ENCODE assay signal across 21 cellular contexts in the genomic region with DNA sequence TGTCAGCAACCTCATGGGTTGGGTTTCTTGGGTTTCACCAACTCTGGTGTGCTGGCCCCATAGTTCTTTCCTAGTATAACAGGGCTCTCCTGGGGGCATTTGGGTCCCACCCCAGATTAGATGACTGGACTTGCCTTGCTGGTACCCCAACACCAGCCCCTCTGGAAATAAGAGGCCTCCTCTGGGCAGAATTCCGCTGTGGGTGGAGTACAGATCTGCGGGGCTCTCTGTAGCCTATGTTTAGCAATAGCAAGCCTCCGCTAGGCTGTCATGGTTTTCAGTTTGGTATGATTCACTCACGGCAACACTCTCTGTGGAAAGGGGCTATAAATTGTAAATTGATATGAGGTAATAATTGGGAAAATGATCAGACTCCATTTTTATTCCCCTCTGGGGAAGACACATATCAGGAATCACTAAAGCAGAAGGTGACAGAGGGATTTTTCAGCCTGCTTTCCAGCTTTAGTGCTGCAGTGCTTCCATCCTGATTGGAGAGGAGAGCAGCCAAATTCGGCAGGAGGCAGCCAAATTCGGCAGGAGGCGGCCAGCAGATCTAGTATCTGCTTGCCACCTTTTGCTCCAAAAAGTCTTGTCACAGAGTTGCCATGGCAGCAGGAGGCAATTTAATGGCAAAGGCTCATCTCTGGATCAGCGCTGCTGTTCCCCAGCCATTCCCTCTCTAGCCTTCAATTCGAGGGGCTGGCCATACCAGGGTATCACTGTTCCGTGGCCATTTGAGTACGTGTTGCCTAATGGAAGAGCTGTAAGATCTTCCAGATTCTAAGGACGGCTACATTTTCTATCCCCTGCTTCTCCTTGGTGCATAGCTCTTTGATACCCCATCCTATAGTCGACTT.
DNase-seq lines count a peak whose midpoint lies in the region; ATAC-seq, FAIRE-seq and TF ChIP-seq lines count a peak whose summit lies in the region.
"Had no signal": no experiment of that assay in that cellular context is flagged by ENCODE, and none has a peak within 500 bp of the region (broad histone marks: within the 10 kb centered on the region; RNA-seq: fewer than 3 reads in every experiment).

No MANE protein-coding gene starts in this region.

- ATAC-seq in sciatic nerve: peak; percentile 60
- no peak for ATAC-seq in left lobe of liver
- ATAC-seq in HG03039 (IDR thresholded peaks at IDR 0.05; ENCODE audit: unreplicated experiment): no peak
- ATAC-seq: SK-N-SH treated with all-trans-retinoic acid at 6 μM for 48 hours had no signal

- H4K91ac ChIP-seq in H1 (replicated peaks; ENCODE audit: insufficient read length, low read length): no peak overlapping the region

- H3K4me1 ChIP-seq in H1 (replicated peaks in 1 of 4; ENCODE audit: control insufficient read depth in 3 of 4, insufficient read depth in 4 of 4, low read length in 3 of 4) (peaks cover 0 to 4% (median 0%) of the 10 kb centered on the region in 4 experiments; a peak in 1 of 7 replicates), HAP-1 (no peaks in the 10 kb centered on the region)

- H3K36me3 ChIP-seq in H1 (ENCODE audit: control insufficient read depth in 2 of 4, insufficient read depth in 4 of 4, low read length in 3 of 4) (no peaks in the 10 kb centered on the region), HAP-1 (replicated peaks) (no peaks in the 10 kb centered on the region)

- no peak overlapping the region for H3K18ac ChIP-seq in H1 (ENCODE audit: extremely low read depth, low read length)

- peaks cover 0 to 11% of the 10 kb centered on the region in 2 experiments; a peak in 2 of 4 replicates for H3K79me2 ChIP-seq in H1 (ENCODE audit: control insufficient read depth in 1 of 2, insufficient read depth in 2 of 2, low read length in 2 of 2)

- no peak overlapping the region for H2AK5ac ChIP-seq in H1 (ENCODE audit: low read depth, low read length)

- CTCF ChIA-PET in H1 (lab: Charles Lee; ENCODE audit: partially characterized antibody): no interaction called here

- no peak for TF ChIP-seq CTCF in H1 (IDR thresholded peaks at IDR 0.05; ENCODE audit: control extremely low read depth in 1 of 3, insufficient read depth in 1 of 3, low read depth in 1 of 3, low read length in 3 of 3)

- no peak overlapping the region for H2BK15ac ChIP-seq in H1 (ENCODE audit: low read length)

- TF ChIP-seq EP300 in H1 (IDR thresholded peaks at IDR 0.05; ENCODE audit: borderline replicate concordance in 1 of 2, low read depth in 2 of 2, low read length in 2 of 2): no peak

- DNase-seq in GM03348 (ENCODE audit: low spot score) (peak; percentile 36), NCI-H446 treated with DMSO at 0.1 percent for 48 hours (lab: John Stamatoyannopoulos, UW) (peak; percentile 72), H1 (ENCODE audit: low read depth in 1 of 2, low spot score in 2 of 2) (no peak), sciatic nerve (ENCODE audit: low spot score) (no peak), left lobe of liver (ENCODE audit: low spot score) (no peak), OCI-M1 (lab: John Stamatoyannopoulos, UW) (no peak), HAP-1 (ENCODE audit: low spot score in 2 of 2) (no peak)
- DNase-seq: activated CD4-positive, CD25-positive, alpha-beta regulatory T cell treated with anti-CD3 and anti-CD28 coated beads, Interleukin-2, amount 50 U/mL, for 72 hours; activated CD8-positive, alpha-beta memory T cell treated with anti-CD3 and anti-CD28 coated beads for 24 hours; activated T-cell treated with anti-CD3 and anti-CD28 coated beads, Interleukin-2, amount 50 U/mL, for 72 hours; EL; KBM-7; left colon; NCI-H1105; NCI-H2227 treated with DMSO at 0.1 percent for 48 hours; stimulated activated CD4-positive, alpha-beta T cell treated with anti-CD3 and anti-CD28 coated beads, Interleukin-4, amount 100 ng/mL, for 1 hour; T1000 had no signal

- no peak for TF ChIP-seq POLR2A in H1 (IDR thresholded peaks at IDR 0.05; ENCODE audit: control extremely low read depth in 1 of 2, low read depth in 2 of 2, low read length in 2 of 2)

- H3K56ac ChIP-seq in H1 (replicated peaks; ENCODE audit: insufficient read length, low read depth, low read length): no peak overlapping the region

- no peak overlapping the region for H2AFZ ChIP-seq in H1 (ENCODE audit: low read length)

- POLR2A ChIA-PET in H1 (lab: Charles Lee; ENCODE audit: partially characterized antibody): no interaction called here

- 85% methylated on average over 13 of the region's 13 CpGs; no CpG with 5 or more reads in 1 of the 2 experiments for WGBS in H1 (ENCODE audit: extremely low coverage in 1 of 2, insufficient coverage in 1 of 2, insufficient read length in 1 of 2, insufficient replicate concordance in 2 of 2, low coverage in 1 of 2, low lambda C conversion rate in 2 of 2, missing lambda C conversion rate in 1 of 2), 2 experiments

- H2BK5ac ChIP-seq in H1 (ENCODE audit: low read depth, low read length): no peak overlapping the region

- H3K23me2 ChIP-seq in H1 (ENCODE audit: low read depth, low read length): no peaks in the 10 kb centered on the region

- no peak for FAIRE-seq in H1 (lab: Jason Lieb, UNC)
- FAIRE-seq: GM19239 had no signal

- H3K9me3 ChIP-seq in H1 (ENCODE audit: insufficient read depth in 2 of 2, low read depth in 1 of 2, low read length in 1 of 2) (no peaks in the 10 kb centered on the region), HAP-1 (no peaks in the 10 kb centered on the region)

- no peaks in the 10 kb centered on the region for H3K79me1 ChIP-seq in H1 (ENCODE audit: low read depth, low read length)

- no peak for TF ChIP-seq RAD21 in H1 (IDR thresholded peaks at IDR 0.05 in 1 of 2, conservative IDR thresholded peaks at IDR 0.05 in 1 of 2; ENCODE audit: low read depth in 2 of 2, low read length in 2 of 2)

- H3K4ac ChIP-seq in H1 (replicated peaks; ENCODE audit: insufficient read length, low read depth, low read length): no peak overlapping the region

- no peak overlapping the region for H2BK12ac ChIP-seq in H1 (ENCODE audit: low read depth, low read length)

- no peak overlapping the region for H3K14ac ChIP-seq in H1 (ENCODE audit: insufficient read length)

- H3K4me2 ChIP-seq in H1 (ENCODE audit: insufficient read depth in 1 of 2, low read depth in 2 of 2, low read length in 2 of 2): no peak overlapping the region

- no peak overlapping the region for H3K23ac ChIP-seq in H1 (ENCODE audit: insufficient read length)

- no peak overlapping the region for H2BK120ac ChIP-seq in H1 (replicated peaks; ENCODE audit: low read depth, low read length)

- H3K9ac ChIP-seq in H1 (replicated peaks in 1 of 4; ENCODE audit: extremely low read depth in 1 of 4, low read depth in 3 of 4, low read length in 3 of 4): no peak overlapping the region

- no peak overlapping the region for H4K5ac ChIP-seq in H1 (ENCODE audit: insufficient read length, low read depth, low read length)

- H4K20me1 ChIP-seq in H1 (replicated peaks in 1 of 2; ENCODE audit: control insufficient read depth in 1 of 2, insufficient read depth in 2 of 2, low read length in 2 of 2): peaks cover 0 to 2% of the 10 kb centered on the region in 2 experiments

- H3K27ac ChIP-seq in H1 (ENCODE audit: low read depth, low read length): 0 out of 2 replicates have a peak overlapping the region, but pooled peaks have one; percentile 0

- in situ Hi-C loops in HAP-1 (cut with MboI; ENCODE audit: low sequenced_read_pairs): no loop called here

- intact Hi-C loops in sciatic nerve (cut with DNase I): no loop called here

- H3K27me3 ChIP-seq in H1 (replicated peaks in 1 of 4; ENCODE audit: control insufficient read depth in 3 of 4, extremely low read depth in 1 of 4, insufficient read depth in 3 of 4, low read length in 3 of 4) (no peaks in the 10 kb centered on the region), HAP-1 (ENCODE audit: low read depth) (no peaks in the 10 kb centered on the region)

- no peak overlapping the region; the same call in 1 of the 2 replicates for H2BK20ac ChIP-seq in H1 (ENCODE audit: low read length)

- no peak overlapping the region; the same call in 1 of the 2 replicates for H4K8ac ChIP-seq in H1 (ENCODE audit: extremely low read depth, insufficient read depth, low read length)

- H3K4me3 ChIP-seq in H1 (ENCODE audit: extremely low read depth in 1 of 4, insufficient read depth in 2 of 4, low read depth in 3 of 4, low read length in 4 of 4): no peak overlapping the region
- H3K4me3 ChIP-seq in HAP-1: no peak overlapping the region
- H3K4me3 ChIP-seq: skin epidermis had no signal

TF ChIP-seq in H1, 55 proteins besides CTCF, POLR2A, EP300 and RAD21 (continues in another document):
- TF ChIP-seq BCL11A (IDR thresholded peaks at IDR 0.05; ENCODE audit: low read depth in 2 of 2, low read length in 2 of 2): no peak
- no peak for TF ChIP-seq PHF8 (conservative IDR thresholded peaks at IDR 0.05; ENCODE audit: low read depth, low read length)
- TF ChIP-seq, protein P1, sequence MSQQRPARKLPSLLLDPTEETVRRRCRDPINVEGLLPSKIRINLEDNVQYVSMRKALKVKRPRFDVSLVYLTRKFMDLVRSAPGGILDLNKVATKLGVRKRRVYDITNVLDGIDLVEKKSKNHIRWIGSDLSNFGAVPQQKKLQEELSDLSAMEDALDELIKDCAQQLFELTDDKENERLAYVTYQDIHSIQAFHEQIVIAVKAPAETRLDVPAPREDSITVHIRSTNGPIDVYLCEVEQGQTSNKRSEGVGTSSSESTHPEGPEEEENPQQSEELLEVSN (IDR thresholded peaks at IDR 0.05): no peak
- TF ChIP-seq FOSL1 (IDR thresholded peaks at IDR 0.05; ENCODE audit: insufficient read depth, low read depth, low read length): no peak
- no peak for TF ChIP-seq SIN3A (conservative IDR thresholded peaks at IDR 0.05 in 1 of 2, IDR thresholded peaks at IDR 0.05 in 1 of 2; ENCODE audit: low read depth in 1 of 2, low read length in 2 of 2)
- no peak for TF ChIP-seq SP4 (IDR thresholded peaks at IDR 0.05; ENCODE audit: low read length)
- TF ChIP-seq, protein P2, sequence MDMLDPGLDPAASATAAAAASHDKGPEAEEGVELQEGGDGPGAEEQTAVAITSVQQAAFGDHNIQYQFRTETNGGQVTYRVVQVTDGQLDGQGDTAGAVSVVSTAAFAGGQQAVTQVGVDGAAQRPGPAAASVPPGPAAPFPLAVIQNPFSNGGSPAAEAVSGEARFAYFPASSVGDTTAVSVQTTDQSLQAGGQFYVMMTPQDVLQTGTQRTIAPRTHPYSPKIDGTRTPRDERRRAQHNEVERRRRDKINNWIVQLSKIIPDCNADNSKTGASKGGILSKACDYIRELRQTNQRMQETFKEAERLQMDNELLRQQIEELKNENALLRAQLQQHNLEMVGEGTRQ (IDR thresholded peaks at IDR 0.05; ENCODE audit: low read length): no peak
- TF ChIP-seq SP2 (IDR thresholded peaks at IDR 0.05; ENCODE audit: low read length): no peak
- no peak for TF ChIP-seq GTF2F1 (IDR thresholded peaks at IDR 0.05; ENCODE audit: borderline replicate concordance, low read depth, low read length)
- no peak for TF ChIP-seq TAF1 (IDR thresholded peaks at IDR 0.05; ENCODE audit: low read depth, low read length)
- no peak for TF ChIP-seq TAF7 (optimal IDR thresholded peaks at IDR 0.05; ENCODE audit: borderline replicate concordance, low read depth, low read length)
- TF ChIP-seq JUND (IDR thresholded peaks at IDR 0.05; ENCODE audit: low read length): no peak
- no peak for TF ChIP-seq POLR2AphosphoS5 (IDR thresholded peaks at IDR 0.05; ENCODE audit: low read depth, low read length)

Comparison
In these comparisons a context has a peak if more than half of its experiments do, and no peak if none do; other contexts are left out.
1. DNase-seq: peak in GM03348 (single experiment) and NCI-H446 treated with DMSO at 0.1 percent for 48 hours (single experiment); none in H1 (0 of 2), sciatic nerve (single experiment), left lobe of liver (single experiment), OCI-M1 (single experiment) and HAP-1 (0 of 2).